ENCODE assay signal across 8 cellular contexts in genomic region chr7:45748976-45749375, GRCh38.
DNase-seq lines count a peak whose midpoint lies in the region; FAIRE-seq and TF ChIP-seq lines count a peak whose summit lies in the region.
"Not testable (repeated sequence)": the region's sequence is repeated elsewhere in the genome, so short reads cannot be mapped to it uniquely, and the experiment has no call there.

No MANE protein-coding gene starts in this region.

- not testable (repeated sequence) for H3K9me2 ChIP-seq in Loucy (replicated peaks; ENCODE audit: low read depth, low read length)

- H3K36me3 Mint-ChIP-seq in brain: peaks cover 36% of the 10 kb centered on the region
- H3K36me3 Mint-ChIP-seq in progenitor cell of endocrine pancreas (ENCODE audit: insufficient read depth): not testable (repeated sequence)

- H2AFZ ChIP-seq in Loucy (ENCODE audit: low read length); fibroblast of lung (ENCODE audit: low read length): not testable (repeated sequence)

- POLR2A ChIA-PET in AG04449 (lab: Yijun Ruan, JAX): not testable (repeated sequence)

- CTCF ChIA-PET in AG04449 (lab: Yijun Ruan, JAX): interaction anchor here (0.8 to 1.0 kb wide), 2 partner anchors 85 to 86 kb away, joined by 3 read pairs; no protein-coding TSS in a partner anchor

- H4K20me1 ChIP-seq in Loucy (ENCODE audit: insufficient read depth, low read length, poor library complexity, severe bottlenecking); fibroblast of lung (ENCODE audit: control insufficient read depth, extremely low read depth, insufficient read depth, low read length): not testable (repeated sequence)

- intact Hi-C loops in kidney (cut with DNase I): not testable (repeated sequence)

- not testable (repeated sequence) for H3K9ac ChIP-seq in Loucy (ENCODE audit: low read depth, low read length, poor library complexity, severe bottlenecking); fibroblast of lung (ENCODE audit: insufficient read depth, low read length); kidney (ENCODE audit: low read length in 2 of 2)

- not testable (repeated sequence) for H3K27me3 ChIP-seq in Loucy (ENCODE audit: insufficient read depth, low read length, poor library complexity, severe bottlenecking); fibroblast of lung (ENCODE audit: control insufficient read depth, insufficient read depth, low read length)

- FAIRE-seq in kidney (lab: Jason Lieb, UNC): peak; percentile 88

- not testable (repeated sequence) for H3K4me1 ChIP-seq in Loucy (ENCODE audit: insufficient read depth, low read length, poor library complexity, severe bottlenecking); fibroblast of lung (ENCODE audit: control insufficient read depth, extremely low read depth, insufficient read depth, low read length); kidney (ENCODE audit: control insufficient read depth in 1 of 2, insufficient read depth in 1 of 2, low read depth in 1 of 2, low read length in 2 of 2)

- not testable (repeated sequence) for H3K27ac Mint-ChIP-seq in brain, progenitor cell of endocrine pancreas

- not testable (repeated sequence) for H3K4me3 Mint-ChIP-seq in brain; progenitor cell of endocrine pancreas (ENCODE audit: low read depth)

- DNase-seq in AG04449 (ENCODE audit: low read depth, low spot score); GM10266 (ENCODE audit: extremely low spot score); kidney; progenitor cell of endocrine pancreas (ENCODE audit: low spot score, unreplicated experiment): not testable (repeated sequence)
- DNase-seq in RPMI7951 (ENCODE audit: low read depth): peak; percentile 36
- DNase-seq in fibroblast of lung (ENCODE audit: low read depth in 2 of 2): peak; percentile 10 to 46

- not testable (repeated sequence) for H3K4me3 ChIP-seq in AG04449 (ENCODE audit: low read depth, low read length); Loucy (ENCODE audit: low read length, poor library complexity, severe bottlenecking); fibroblast of lung (replicated peaks in 1 of 4; ENCODE audit: control extremely low read depth in 1 of 4, insufficient read depth in 1 of 4, low read depth in 3 of 4, low read length in 4 of 4); kidney (ENCODE audit: low read length in 2 of 2)

- H3K79me2 ChIP-seq in Loucy (ENCODE audit: insufficient read depth, low read length); fibroblast of lung (ENCODE audit: control insufficient read depth, insufficient read depth, low read length): not testable (repeated sequence)

- not testable (repeated sequence) for H3F3A ChIP-seq in Loucy (ENCODE audit: low read depth)

- H3K27ac ChIP-seq in fibroblast of lung (ENCODE audit: insufficient read depth, low read length); kidney (ENCODE audit: low read depth in 2 of 2, low read length in 2 of 2): not testable (repeated sequence)

- TF ChIP-seq CTCF in AG04449 (IDR thresholded peaks at IDR 0.05; ENCODE audit: insufficient read depth, low read length, missing control alignments): peak; percentile 17
- peak; percentile 3 for TF ChIP-seq CTCF in GM10266 (IDR thresholded peaks at IDR 0.05; ENCODE audit: control insufficient read depth, insufficient read depth, low read depth, missing control alignments)
- TF ChIP-seq CTCF in Loucy (conservative IDR thresholded peaks at IDR 0.05; ENCODE audit: low read length): peak; percentile 35
- TF ChIP-seq CTCF in brain (conservative IDR thresholded peaks at IDR 0.05): peak; percentile 18 to 36
- TF ChIP-seq CTCF in fibroblast of lung (conservative IDR thresholded peaks at IDR 0.05 in 1 of 2, IDR thresholded peaks at IDR 0.05 in 1 of 2; ENCODE audit: low read depth in 1 of 2, low read length in 2 of 2): peak; percentile 14 to 15
- not testable (repeated sequence) for TF ChIP-seq CTCF in kidney (IDR thresholded peaks at IDR 0.05; ENCODE audit: borderline replicate concordance, extremely low read depth, insufficient read depth)
- TF ChIP-seq CTCF in progenitor cell of endocrine pancreas (IDR thresholded peaks at IDR 0.05; ENCODE audit: unreplicated experiment): peak; percentile 25

- not testable (repeated sequence) for H3K4me2 ChIP-seq in Loucy (ENCODE audit: low read depth, low read length, poor library complexity, severe bottlenecking); fibroblast of lung (ENCODE audit: extremely low read depth, insufficient read depth, low read length)

- H3K9me3 Mint-ChIP-seq in brain; progenitor cell of endocrine pancreas (ENCODE audit: low read depth): not testable (repeated sequence)

- H3K9me3 ChIP-seq in Loucy (ENCODE audit: insufficient read depth, low read depth, low read length); fibroblast of lung (ENCODE audit: control insufficient read depth, insufficient read depth, low read depth, low read length); kidney (ENCODE audit: control insufficient read depth in 1 of 2, low read length in 2 of 2): not testable (repeated sequence)

- not testable (repeated sequence) for H3K27me3 Mint-ChIP-seq in brain, progenitor cell of endocrine pancreas

- H3K4me1 Mint-ChIP-seq in brain; progenitor cell of endocrine pancreas (ENCODE audit: low read depth): not testable (repeated sequence)

- peaks cover 24% of the 10 kb centered on the region; the same call in 1 of the 2 replicates for H3K36me3 ChIP-seq in Loucy (ENCODE audit: insufficient read depth, low read length)
- H3K36me3 ChIP-seq in fibroblast of lung (ENCODE audit: control insufficient read depth, insufficient read depth, low read length); kidney (ENCODE audit: control insufficient read depth in 1 of 2, insufficient read depth in 2 of 2, low read length in 2 of 2): not testable (repeated sequence)
